In the genomic region with DNA sequence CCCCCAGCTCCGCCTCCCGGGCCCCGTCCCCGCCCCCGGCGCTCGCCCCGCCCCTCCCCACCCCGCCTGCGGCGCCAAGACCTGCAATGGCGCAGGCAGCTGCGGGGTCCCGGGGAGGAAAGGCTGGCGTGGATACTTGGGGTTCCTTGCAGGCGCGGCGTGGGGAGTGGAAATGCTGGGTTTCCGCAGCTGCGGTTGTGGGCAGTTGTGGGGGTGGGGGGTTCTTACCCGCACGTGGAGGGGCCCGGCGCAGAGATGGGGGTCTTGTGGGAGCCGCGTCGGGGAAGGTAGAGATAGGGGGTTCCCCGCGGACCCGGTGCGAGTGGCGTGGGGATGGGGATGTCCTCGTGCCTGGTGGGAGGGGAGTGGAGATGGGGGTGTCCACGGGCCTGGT, we compare ENCODE assay signal across 8 cellular contexts. TPM values are rescaled to one million over a fixed set of nuclear protein-coding genes. Genes with fewer than 3 reads are reported as not detected.
A peak's percentile ranks its signal among the peaks of the same experiment; 100 is the strongest.
DNase-seq lines count a peak whose midpoint lies in the region; ATAC-seq and TF ChIP-seq lines count a peak whose summit lies in the region.

No MANE protein-coding gene starts in this region.

- H3K27me3 Mint-ChIP-seq in T-helper 17 cell, result no peaks in the 10 kb centered on the region

- peak; percentile 29 for TF ChIP-seq POLR2A in ovary (IDR thresholded peaks at IDR 0.05)

- H3K4me3 ChIP-seq in esophagus (ENCODE audit: low read depth in 1 of 2, low read length in 2 of 2) (peak overlapping the region; percentile 35 to 69), ovary (peak overlapping the region; percentile 84)

- H3K36me3 Mint-ChIP-seq in T-helper 17 cell (ENCODE audit: low read depth), result peaks cover 2% of the 10 kb centered on the region

- H3K4me1 ChIP-seq in esophagus (ENCODE audit: control insufficient read depth in 2 of 2, insufficient read depth in 2 of 2, low read length in 1 of 2) (peaks cover 0 to 3% of the 10 kb centered on the region in 2 donors), ovary (ENCODE audit: insufficient read depth) (peaks cover 7% of the 10 kb centered on the region)

- H3K36me3 ChIP-seq in esophagus (ENCODE audit: control insufficient read depth in 2 of 2, insufficient read depth in 2 of 2, low read length in 1 of 2), result no peaks in the 10 kb centered on the region
- no peaks in the 10 kb centered on the region for H3K36me3 ChIP-seq in ovary

- H3K4me1 Mint-ChIP-seq in T-helper 17 cell, result peaks cover 10% of the 10 kb centered on the region

- ATAC-seq in GM18499 (IDR thresholded peaks at IDR 0.05; ENCODE audit: insufficient read depth, unreplicated experiment) (peak; percentile 4), HG02642 (IDR thresholded peaks at IDR 0.05; ENCODE audit: poor library complexity, unreplicated experiment) (peak; percentile 15), T-helper 17 cell (peak; percentile 59)

- H3K4me3 Mint-ChIP-seq in T-helper 17 cell, result peak overlapping the region; percentile 92

- peak; percentile 71 to 82 (median 73) for DNase-seq in T-helper 17 cell
- DNase-seq in ovary, result no peak
- no peak for DNase-seq in OCI-M2 (lab: John Stamatoyannopoulos, UW; ENCODE audit: unreplicated experiment)
- DNase-seq in NCI-H446 treated with DMSO at 0.1 percent for 48 hours (lab: John Stamatoyannopoulos, UW), result no peak
- no peak for DNase-seq in cortex of kidney (lab: John Stamatoyannopoulos, UW)

- no peak for TF ChIP-seq CTCF in ovary (IDR thresholded peaks at IDR 0.05)

- intact Hi-C loops in ovary (cut with DNase I), result loop anchor here in 3 of 4 donors (1.0 to 10.0 kb wide), 5 partner anchors 61 to 1151 kb away; partner anchors contain the start of genes AKAP17A (in 2 of the 3) and SLC25A6 (in 1 of the 3)

- H3K9me3 ChIP-seq in T-helper 17 cell (ENCODE audit: control insufficient read depth, low read length, poor library complexity, severe bottlenecking) (no peaks in the 10 kb centered on the region), esophagus (ENCODE audit: control insufficient read depth in 2 of 2, insufficient read depth in 1 of 2, low read depth in 1 of 2, low read length in 1 of 2) (peaks cover 0 to 2% of the 10 kb centered on the region in 2 donors), ovary (no peaks in the 10 kb centered on the region)

- peak overlapping the region; percentile 88 to 99 for H3K27ac ChIP-seq in esophagus (ENCODE audit: low read depth in 2 of 2, low read length in 1 of 2)
- peak overlapping the region; percentile 53 to 85 for H3K27ac ChIP-seq in ovary

- H3K27me3 ChIP-seq in esophagus (ENCODE audit: control insufficient read depth in 1 of 2, insufficient read depth in 2 of 2, low read length in 2 of 2) (no peaks in the 10 kb centered on the region), ovary (no peaks in the 10 kb centered on the region)

- TF ChIP-seq EP300 in ovary (IDR thresholded peaks at IDR 0.05), result no peak

- peak overlapping the region; percentile 81 for H3K27ac Mint-ChIP-seq in T-helper 17 cell

- whole genome bisulfite sequencing in esophagus, 2 donors, result 1% methylated on average over 34 of the region's 34 CpGs
- WGBS in ovary, 3 donors, result 1% methylated on average over 17 to 34 of the region's 34 CpGs

RNA-seq across cellular contexts. Expression of gene ASMTL, which starts 0.7 kb away (rescaled TPM):
- total RNA-seq in T-helper 17 cell (10 to 100 TPM; 33.8 to 34.6 TPM), ovary (10 to 100 TPM; 23.1 to 48.9 (median 40.7) TPM)
- polyA plus RNA-seq in esophagus (10 to 100 TPM in 1 of 2 donors, 1 to 10 TPM in 1; 8.5 to 13.6 TPM), ovary (10 to 100 TPM; 21.3 to 45.4 TPM)

Comparison
In these comparisons a context has a peak if more than half of its experiments do, and no peak if none do; other contexts are left out.
1. ATAC-seq: peak in every context shown above with its lines; median percentile 59 in T-helper 17 cell; 15 in HG02642; 4 in GM18499.
2. DNase-seq: peak in T-helper 17 cell (3 of 3); none in ovary (0 of 5), OCI-M2 (single experiment), NCI-H446 treated with DMSO at 0.1 percent for 48 hours (single experiment) and cortex of kidney (single experiment).